Comparison of ENCODE assay signal across 26 cellular contexts in genomic region chr3:85313380-85313779, GRCh38.
"Had no signal": no experiment of that assay in that cellular context is flagged by ENCODE, and none has a peak within 500 bp of the region (broad histone marks: within the 10 kb centered on the region; RNA-seq: fewer than 3 reads in every experiment).

No MANE protein-coding gene starts in this region.

- H3K4me1 ChIP-seq: neural progenitor cell, parathyroid adenoma, psoas muscle, right lobe of liver, sigmoid colon, stomach, thyroid gland, tibial nerve, upper lobe of left lung, uterus had no signal

- H3K79me2 ChIP-seq: parathyroid adenoma had no signal

- DNase-seq: naive thymus-derived CD8-positive, alpha-beta T cell; nephron progenitor cell; occipital lobe; ovary; right cardiac atrium; right lobe of liver; sigmoid colon; small intestine; stimulated activated CD4-positive, alpha-beta T cell treated with anti-CD3 and anti-CD28 coated beads, Interleukin-15, amount 100 ng/mL, for 24 hours; stimulated activated CD4-positive, alpha-beta T cell treated with anti-CD3 and anti-CD28 coated beads, Interleukin-2, amount 100 ng/mL, for 24 hours; stimulated activated CD4-positive, alpha-beta T cell treated with anti-CD3 and anti-CD28 coated beads, Interleukin-2, amount 100 ng/mL, for 48 hours; stimulated activated CD4-positive, alpha-beta T cell treated with anti-CD3 and anti-CD28 coated beads, Interleukin-4, amount 100 ng/mL, for 24 hours; stimulated activated naive B cell treated with anti-CD40 and anti-IgM and Interleukin-4, amounts not matched to agents 10 μg/mL and 1 μg/mL and 100 μg/mL, for 72 hours; stimulated activated naive CD4-positive, alpha-beta T cell treated with Interleukin-2 at 50 U/mL for 16 hours; stomach; thyroid gland; trophoblast cell; upper lobe of left lung; uterus had no signal

- H3K4me3 ChIP-seq: neural progenitor cell, ovary, psoas muscle, right lobe of liver, sigmoid colon, stomach, thoracic aorta, thyroid gland, tibial nerve, upper lobe of left lung, uterus had no signal

- H3K36me3 ChIP-seq: neural progenitor cell, ovary, right lobe of liver, sigmoid colon, stomach, thoracic aorta, thyroid gland, tibial nerve, upper lobe of left lung, uterus had no signal

- H2AFZ ChIP-seq: neural progenitor cell, parathyroid adenoma had no signal

- H3K27ac ChIP-seq: neural progenitor cell, ovary, parathyroid adenoma, psoas muscle, right lobe of liver, sigmoid colon, stomach, thoracic aorta, thyroid gland, tibial nerve, upper lobe of left lung, uterus had no signal

- H3K27me3 ChIP-seq: neural progenitor cell, right lobe of liver, sigmoid colon, stomach, thyroid gland, tibial nerve, upper lobe of left lung, uterus had no signal

- ATAC-seq: naive thymus-derived CD8-positive, alpha-beta T cell; natural killer cell treated with Interleukin-12 subunit alpha and Interleukin-12 subunit beta and Interleukin-15 and Interleukin-18, amount 100 ng/mL, for 72 hours; psoas muscle; right cardiac atrium; right lobe of liver; stimulated activated effector memory CD8-positive, alpha-beta T cell treated with anti-CD3 and anti-CD28 coated beads, Interleukin-12 subunit alpha, Interleukin-12 subunit beta, amount 100 ng/mL, for 72 hours; stimulated activated naive B cell treated with anti-CD40 and anti-IgM and Interleukin-4, amounts not matched to agents 10 μg/mL and 1 μg/mL and 100 μg/mL, for 72 hours had no signal

- H3K9me3 ChIP-seq: ovary, psoas muscle, right lobe of liver, sigmoid colon, stomach, thoracic aorta, thyroid gland, upper lobe of left lung, uterus had no signal

- H3K9ac ChIP-seq: neural progenitor cell, parathyroid adenoma had no signal

- FAIRE-seq: small intestine had no signal

- H3K4me2 ChIP-seq: neural progenitor cell had no signal
